Comparison of ENCODE assay signal across 1 cellular context in the genomic region with DNA sequence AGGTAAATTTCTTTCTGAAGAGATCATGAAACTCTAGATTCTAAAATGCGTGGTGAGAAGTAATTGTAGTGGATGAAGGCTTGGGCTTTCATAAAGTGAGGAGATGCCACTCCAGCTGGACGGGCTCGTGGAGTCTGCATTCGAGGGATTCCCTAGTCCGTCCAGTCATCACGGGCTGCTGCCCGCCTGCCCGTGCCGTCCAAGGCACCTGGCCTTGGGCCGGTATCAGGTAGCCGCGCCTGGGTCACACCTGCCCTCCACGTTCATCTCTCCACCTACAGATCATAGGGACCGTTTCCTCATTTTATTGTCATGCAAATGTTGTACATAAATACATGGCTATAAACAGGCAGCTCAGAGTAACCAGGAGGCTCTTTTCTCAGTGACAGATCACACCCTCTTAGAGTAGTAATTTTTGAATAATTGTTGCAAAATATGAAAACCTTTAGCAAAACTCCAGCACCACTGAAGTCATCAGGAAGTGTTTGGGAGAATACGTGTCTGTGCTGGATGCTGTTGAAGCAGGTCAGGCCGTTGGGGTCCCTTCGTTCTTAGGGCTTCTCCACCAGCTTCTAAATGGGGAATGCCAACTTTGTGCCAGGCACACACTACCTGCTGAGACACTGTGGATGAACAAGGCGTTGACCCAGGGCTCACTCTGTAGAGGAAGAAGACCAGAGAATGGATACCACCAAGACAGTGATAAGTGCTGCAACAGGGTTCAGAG.
TF ChIP-seq lines count a peak whose summit lies in the region.

No MANE protein-coding gene starts in this region.

TF ChIP-seq in GM23338, 12 proteins besides CTCF, POLR2A, EP300 and RAD21 (continued from another document):
- TF ChIP-seq, protein P1, sequence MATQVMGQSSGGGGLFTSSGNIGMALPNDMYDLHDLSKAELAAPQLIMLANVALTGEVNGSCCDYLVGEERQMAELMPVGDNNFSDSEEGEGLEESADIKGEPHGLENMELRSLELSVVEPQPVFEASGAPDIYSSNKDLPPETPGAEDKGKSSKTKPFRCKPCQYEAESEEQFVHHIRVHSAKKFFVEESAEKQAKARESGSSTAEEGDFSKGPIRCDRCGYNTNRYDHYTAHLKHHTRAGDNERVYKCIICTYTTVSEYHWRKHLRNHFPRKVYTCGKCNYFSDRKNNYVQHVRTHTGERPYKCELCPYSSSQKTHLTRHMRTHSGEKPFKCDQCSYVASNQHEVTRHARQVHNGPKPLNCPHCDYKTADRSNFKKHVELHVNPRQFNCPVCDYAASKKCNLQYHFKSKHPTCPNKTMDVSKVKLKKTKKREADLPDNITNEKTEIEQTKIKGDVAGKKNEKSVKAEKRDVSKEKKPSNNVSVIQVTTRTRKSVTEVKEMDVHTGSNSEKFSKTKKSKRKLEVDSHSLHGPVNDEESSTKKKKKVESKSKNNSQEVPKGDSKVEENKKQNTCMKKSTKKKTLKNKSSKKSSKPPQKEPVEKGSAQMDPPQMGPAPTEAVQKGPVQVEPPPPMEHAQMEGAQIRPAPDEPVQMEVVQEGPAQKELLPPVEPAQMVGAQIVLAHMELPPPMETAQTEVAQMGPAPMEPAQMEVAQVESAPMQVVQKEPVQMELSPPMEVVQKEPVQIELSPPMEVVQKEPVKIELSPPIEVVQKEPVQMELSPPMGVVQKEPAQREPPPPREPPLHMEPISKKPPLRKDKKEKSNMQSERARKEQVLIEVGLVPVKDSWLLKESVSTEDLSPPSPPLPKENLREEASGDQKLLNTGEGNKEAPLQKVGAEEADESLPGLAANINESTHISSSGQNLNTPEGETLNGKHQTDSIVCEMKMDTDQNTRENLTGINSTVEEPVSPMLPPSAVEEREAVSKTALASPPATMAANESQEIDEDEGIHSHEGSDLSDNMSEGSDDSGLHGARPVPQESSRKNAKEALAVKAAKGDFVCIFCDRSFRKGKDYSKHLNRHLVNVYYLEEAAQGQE (IDR thresholded peaks at IDR 0.05; ENCODE audit: unreplicated experiment) = no peak
- TF ChIP-seq ZNF114 (CRISPR knock-in tag; IDR thresholded peaks at IDR 0.05) (no peak), STAT1 (IDR thresholded peaks at IDR 0.05; ENCODE audit: unreplicated experiment) (no peak), JUNB (IDR thresholded peaks at IDR 0.05; ENCODE audit: unreplicated experiment) (no peak), EZH2phosphoT487 (IDR thresholded peaks at IDR 0.05; ENCODE audit: unreplicated experiment) (no peak)
TF ChIP-seq in GM23338: peak in this region for 0.
